In the genomic region with DNA sequence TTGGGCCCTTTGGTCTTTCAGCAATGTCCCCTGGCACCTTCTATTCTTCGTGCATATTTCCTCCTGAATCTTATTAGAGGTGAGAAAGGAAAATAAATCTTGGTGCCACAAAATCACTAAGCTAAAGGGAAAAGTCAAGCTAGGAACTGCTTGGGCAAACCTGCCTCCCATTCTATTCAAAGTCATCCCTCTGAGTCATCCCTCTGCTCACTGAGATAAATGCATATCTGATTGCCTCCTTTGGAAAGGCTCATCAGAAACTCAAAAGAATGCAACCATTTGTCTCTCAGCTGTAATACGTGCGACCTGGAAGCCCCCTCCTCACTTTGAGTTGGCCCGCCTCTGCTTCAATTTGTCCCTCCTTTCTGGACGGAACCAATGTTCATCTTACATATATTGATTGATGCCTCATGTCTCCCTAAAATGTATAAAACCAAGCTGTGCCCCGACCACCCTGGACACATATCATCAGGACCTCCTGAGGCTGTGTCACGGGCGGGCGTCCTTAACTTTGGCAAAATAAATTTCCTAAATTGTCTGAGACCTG, we compare ENCODE assay signal across 8 cellular contexts. TPM values are rescaled to one million over a fixed set of nuclear protein-coding genes. Genes with fewer than 3 reads are reported as not detected.
DNase-seq lines count a peak whose midpoint lies in the region; ATAC-seq, FAIRE-seq and TF ChIP-seq lines count a peak whose summit lies in the region.
"Not testable (repeated sequence)": the region's sequence is repeated elsewhere in the genome, so short reads cannot be mapped to it uniquely, and the experiment has no call there.

No MANE protein-coding gene starts in this region.

- H3K36me3 ChIP-seq in SJSA1; HepG2 (replicated peaks in 1 of 2; ENCODE audit: control insufficient read depth in 1 of 2, insufficient read depth in 2 of 2, low read length in 2 of 2); prostate gland: not testable (repeated sequence)

- not testable (repeated sequence) for H3K9me3 Mint-ChIP-seq in activated naive CD8-positive, alpha-beta T cell treated with anti-CD3 and anti-CD28 coated beads, Interleukin-2, amount 50 U/mL, for 24 hours

- peak overlapping the region; percentile 90 for H3K4me2 ChIP-seq in HepG2 (ENCODE audit: low read depth, low read length)

- H3K27ac ChIP-seq in 22Rv1 (peak overlapping the region; percentile 91), SJSA1 (peak overlapping the region; percentile 67), HepG2 (ENCODE audit: extremely low read length, insufficient read depth, low read length) (peak overlapping the region; percentile 67), prostate gland (peak overlapping the region; percentile 76 to 77)

- H3K4me1 ChIP-seq in SJSA1 (replicated peaks) (peaks cover 31% of the 10 kb centered on the region), HepG2 (ENCODE audit: insufficient read depth, low read length) (peaks cover 19% of the 10 kb centered on the region)
- H3K4me1 ChIP-seq in prostate gland (replicated peaks) = not testable (repeated sequence)

- CTCF ChIA-PET in HepG2 (lab: Yijun Ruan, JAX; ENCODE audit: low intra/inter-chr PET ratio, low total read pairs) = not testable (repeated sequence)

- TF ChIP-seq EP300 in HepG2 (IDR thresholded peaks at IDR 0.05; ENCODE audit: low read depth in 2 of 2, low read length in 2 of 2); HepG2 (CRISPR knock-in tag; IDR thresholded peaks at IDR 0.05; ENCODE audit: borderline replicate concordance): not testable (repeated sequence)

- DNase-seq in SJSA1 (ENCODE audit: low read depth in 1 of 2, low spot score in 2 of 2); activated naive CD8-positive, alpha-beta T cell treated with anti-CD3 and anti-CD28 coated beads, Interleukin-2, amount 50 U/mL, for 24 hours; epithelial cell of proximal tubule (ENCODE audit: low read depth); HepG2 (ENCODE audit: low spot score); prostate gland (ENCODE audit: low spot score): not testable (repeated sequence)

- not testable (repeated sequence) for H4K20me1 ChIP-seq in HepG2 (ENCODE audit: insufficient read depth, low read length)

- H3K27me3 ChIP-seq in SJSA1 (replicated peaks); HepG2 (ENCODE audit: control insufficient read depth in 1 of 2, insufficient read depth in 2 of 2, low read length in 2 of 2); prostate gland (replicated peaks; ENCODE audit: insufficient read depth): not testable (repeated sequence)

- peak overlapping the region; percentile 76 for H3K9ac ChIP-seq in HepG2 (ENCODE audit: insufficient read depth, low read depth, low read length)

- FAIRE-seq in HepG2 (lab: Jason Lieb, UNC) = not testable (repeated sequence)

- in situ Hi-C loops in HepG2 (cut with HindIII; ENCODE audit: extremely low pct_ligation_motif_present, low pct_unique_long_range_greater_than_20kb) = loop anchor here (5.0 kb wide), 1 partner anchor 126 kb away; no protein-coding TSS in a partner anchor

- WGBS in HepG2 (ENCODE audit: low lambda C conversion rate) = 69% methylated on average over 9 of the region's 9 CpGs
- 61% methylated on average over 9 of the region's 9 CpGs for WGBS in prostate gland

- peaks cover 61% of the 10 kb centered on the region for H3K4me1 Mint-ChIP-seq in activated naive CD8-positive, alpha-beta T cell treated with anti-CD3 and anti-CD28 coated beads, Interleukin-2, amount 50 U/mL, for 24 hours

- H3K4me3 ChIP-seq in SJSA1 (peak overlapping the region; percentile 58), epithelial cell of proximal tubule (ENCODE audit: low read depth, low read length) (peak overlapping the region; percentile 70), HepG2 (replicated peaks in 1 of 3; ENCODE audit: insufficient read depth in 1 of 3, low read depth in 2 of 3, low read length in 3 of 3) (peak overlapping the region; percentile 81 to 96 (median 84)), prostate gland (peak overlapping the region; percentile 74 to 77)

- H3K36me3 Mint-ChIP-seq in activated naive CD8-positive, alpha-beta T cell treated with anti-CD3 and anti-CD28 coated beads, Interleukin-2, amount 50 U/mL, for 24 hours (ENCODE audit: low read depth) = peaks cover 10% of the 10 kb centered on the region

- TF ChIP-seq CTCF in 22Rv1 (IDR thresholded peaks at IDR 0.05); epithelial cell of proximal tubule (conservative IDR thresholded peaks at IDR 0.05; ENCODE audit: low read depth, low read length); HepG2 (CRISPR knock-in tag; IDR thresholded peaks at IDR 0.05); prostate gland (IDR thresholded peaks at IDR 0.05): not testable (repeated sequence)

- peak overlapping the region; percentile 92 for H3K4me3 Mint-ChIP-seq in activated naive CD8-positive, alpha-beta T cell treated with anti-CD3 and anti-CD28 coated beads, Interleukin-2, amount 50 U/mL, for 24 hours

- TF ChIP-seq RAD21 in HepG2 (CRISPR knock-in tag; IDR thresholded peaks at IDR 0.05) = not testable (repeated sequence)

- not testable (repeated sequence) for BruUV-seq in HepG2 (replicated peaks; lab: Mats Ljungman, UMichigan)

- H2AFZ ChIP-seq in HepG2 (ENCODE audit: low read length) = peak overlapping the region; percentile 90

- H3K9me3 ChIP-seq in SJSA1 (replicated peaks); HepG2 (ENCODE audit: low read length); prostate gland: not testable (repeated sequence)

- H3K27me3 Mint-ChIP-seq in activated naive CD8-positive, alpha-beta T cell treated with anti-CD3 and anti-CD28 coated beads, Interleukin-2, amount 50 U/mL, for 24 hours = not testable (repeated sequence)

- intact Hi-C loops in HepG2 (cut with micrococcal nuclease; ENCODE audit: unreplicated experiment); prostate gland (cut with DNase I): not testable (repeated sequence)

- POLR2A ChIA-PET in HepG2 (lab: Yijun Ruan, JAX) = not testable (repeated sequence)

- not testable (repeated sequence) for H3K79me2 ChIP-seq in HepG2 (ENCODE audit: insufficient read depth, low read length)

- ATAC-seq in GM18909 (IDR thresholded peaks at IDR 0.05; ENCODE audit: poor library complexity, unreplicated experiment) (peak; percentile 0), HG03342 (IDR thresholded peaks at IDR 0.05; ENCODE audit: unreplicated experiment) (peak; percentile 0)
- ATAC-seq in activated naive CD8-positive, alpha-beta T cell treated with anti-CD3 and anti-CD28 coated beads, Interleukin-2, amount 50 U/mL, for 24 hours; HepG2: not testable (repeated sequence)

- not testable (repeated sequence) for TF ChIP-seq POLR2A in HepG2 (IDR thresholded peaks at IDR 0.05; ENCODE audit: insufficient read depth in 1 of 2, low read depth in 2 of 2, low read length in 2 of 2); prostate gland (IDR thresholded peaks at IDR 0.05)

- peak overlapping the region; percentile 92 for H3K27ac Mint-ChIP-seq in activated naive CD8-positive, alpha-beta T cell treated with anti-CD3 and anti-CD28 coated beads, Interleukin-2, amount 50 U/mL, for 24 hours

RNA-seq across cellular contexts. Expression of gene ALKBH8, which starts 0.5 kb away (rescaled TPM):
- total RNA-seq in SJSA1 (2014; rRNA removed; shearing (Covaris generic)) = 3.8 and 6.2 TPM in 2 replicates
- total RNA-seq in epithelial cell of proximal tubule (5.3 and 7.4 TPM in 2 replicates), HepG2 (2016; rRNA removed; fragmentation: Illumina TruSeq; extraction: Trizol) (9.1 and 15.3 TPM in 2 replicates), prostate gland (1 to 10 TPM; 7.1 to 7.2 TPM)
- 0.81 and 0.88 TPM in 2 replicates for total RNA-seq in HepG2 (2016; cell fraction: cytosol; rRNA removed; fragmentation: Illumina TruSeq; extraction: Trizol; ENCODE audit: low read depth)
- 9.3 and 13.9 TPM in 2 replicates for total RNA-seq in HepG2 (2016; cell fraction: insoluble cytoplasmic fraction; rRNA removed; fragmentation: Illumina TruSeq; extraction: Trizol)
- total RNA-seq in HepG2 (2016; cell fraction: membrane; rRNA removed; fragmentation: Illumina TruSeq; extraction: Trizol) = 3.3 and 3.7 TPM in 2 replicates
- 10.3 and 11.6 TPM in 2 replicates for total RNA-seq in HepG2 (2016; cell fraction: nucleus; rRNA removed; fragmentation: Illumina TruSeq; extraction: Trizol)
- polyA plus RNA-seq in HepG2 (2011; rRNA removed) = 1.9 and 2.4 TPM in 2 replicates
- polyA plus RNA-seq in HepG2 (2011; cell fraction: cytosol; rRNA removed) = 0.97 and 1.9 TPM in 2 replicates
- polyA plus RNA-seq in HepG2 (2011; cell fraction: nucleus; rRNA removed) = 1.4 and 1.7 TPM in 2 replicates
- 3.4 and 4.2 TPM in 2 replicates for polyA plus RNA-seq in HepG2 (2012)
- 0.20 and 0.32 TPM in 2 replicates for polyA plus RNA-seq in HepG2 (2016; cell fraction: cytosol; fragmentation: Illumina TruSeq; extraction: Trizol; ENCODE audit: low read depth)
- polyA plus RNA-seq in HepG2 (2016; cell fraction: insoluble cytoplasmic fraction; fragmentation: Illumina TruSeq; extraction: Trizol; ENCODE audit: low read depth) = 9.2 and 10.7 TPM in 2 replicates
- polyA plus RNA-seq in HepG2 (2016; cell fraction: membrane; fragmentation: Illumina TruSeq; extraction: Trizol; ENCODE audit: low read depth) = 1.5 TPM in 2 replicates
- polyA plus RNA-seq in HepG2 (2016; cell fraction: nucleus; fragmentation: Illumina TruSeq; extraction: Trizol; ENCODE audit: insufficient read depth, low read depth) = 6.6 and 9.3 TPM in 2 replicates
- polyA minus RNA-seq in HepG2 (2011; rRNA and poly(A)+ RNA removed; ENCODE audit: low replicate concordance) = 1.7 and 3.2 TPM in 2 replicates
- polyA minus RNA-seq in HepG2 (2011; cell fraction: cytosol; rRNA and poly(A)+ RNA removed) = 2.7 and 4.3 TPM in 2 replicates
- 12.0 and 17.3 TPM in 2 replicates for polyA minus RNA-seq in HepG2 (2011; cell fraction: nucleus; rRNA and poly(A)+ RNA removed)

RNA-seq across cellular contexts. Expression of gene ELMOD1, which starts 24.9 kb away (rescaled TPM):
- total RNA-seq in SJSA1 (2014; rRNA removed; shearing (Covaris generic)) = 0.03 TPM in 1 of 2 replicates, not detected in the other
- 0.07 TPM in 1 of 2 replicates, not detected in the other for total RNA-seq in epithelial cell of proximal tubule
- total RNA-seq in HepG2 (2016; rRNA removed; fragmentation: Illumina TruSeq; extraction: Trizol) = not detected in 2 replicates
- total RNA-seq in HepG2 (2016; cell fraction: cytosol; rRNA removed; fragmentation: Illumina TruSeq; extraction: Trizol; ENCODE audit: low read depth) = not detected in 2 replicates
- not detected in 2 replicates for total RNA-seq in HepG2 (2016; cell fraction: insoluble cytoplasmic fraction; rRNA removed; fragmentation: Illumina TruSeq; extraction: Trizol)
- 0.06 TPM in 1 of 2 replicates, not detected in the other for total RNA-seq in HepG2 (2016; cell fraction: membrane; rRNA removed; fragmentation: Illumina TruSeq; extraction: Trizol)
- not detected in 2 replicates for total RNA-seq in HepG2 (2016; cell fraction: nucleus; rRNA removed; fragmentation: Illumina TruSeq; extraction: Trizol)
- polyA plus RNA-seq in HepG2 (2011; rRNA removed) = 0.05 TPM in 1 of 2 replicates, not detected in the other
- polyA plus RNA-seq in HepG2 (2011; cell fraction: cytosol; rRNA removed) = 0.03 and 0.04 TPM in 2 replicates
- not detected in 2 replicates for polyA plus RNA-seq in HepG2 (2011; cell fraction: nucleus; rRNA removed)
- not detected in 2 replicates for polyA plus RNA-seq in HepG2 (2012)
- polyA plus RNA-seq in HepG2 (2016; cell fraction: cytosol; fragmentation: Illumina TruSeq; extraction: Trizol; ENCODE audit: low read depth) = 0.05 TPM in 1 of 2 replicates, not detected in the other
- not detected in 2 replicates for polyA plus RNA-seq in HepG2 (2016; cell fraction: insoluble cytoplasmic fraction; fragmentation: Illumina TruSeq; extraction: Trizol; ENCODE audit: low read depth)
- 0.08 TPM in 1 of 2 replicates, not detected in the other for polyA plus RNA-seq in HepG2 (2016; cell fraction: membrane; fragmentation: Illumina TruSeq; extraction: Trizol; ENCODE audit: low read depth)
- not detected in 2 replicates for polyA plus RNA-seq in HepG2 (2016; cell fraction: nucleus; fragmentation: Illumina TruSeq; extraction: Trizol; ENCODE audit: insufficient read depth, low read depth)
- not detected in 2 replicates for polyA minus RNA-seq in HepG2 (2011; rRNA and poly(A)+ RNA removed; ENCODE audit: low replicate concordance)
- not detected in 2 replicates for polyA minus RNA-seq in HepG2 (2011; cell fraction: cytosol; rRNA and poly(A)+ RNA removed)
- polyA minus RNA-seq in HepG2 (2011; cell fraction: nucleus; rRNA and poly(A)+ RNA removed) = not detected in 2 replicates
- total RNA-seq in prostate gland = 1 to 10 TPM in 1 of 2 donors, under 1 TPM in 1; 0.36 to 4.0 TPM
